Comparison of ENCODE assay signal across 4 cellular contexts in the genomic region with DNA sequence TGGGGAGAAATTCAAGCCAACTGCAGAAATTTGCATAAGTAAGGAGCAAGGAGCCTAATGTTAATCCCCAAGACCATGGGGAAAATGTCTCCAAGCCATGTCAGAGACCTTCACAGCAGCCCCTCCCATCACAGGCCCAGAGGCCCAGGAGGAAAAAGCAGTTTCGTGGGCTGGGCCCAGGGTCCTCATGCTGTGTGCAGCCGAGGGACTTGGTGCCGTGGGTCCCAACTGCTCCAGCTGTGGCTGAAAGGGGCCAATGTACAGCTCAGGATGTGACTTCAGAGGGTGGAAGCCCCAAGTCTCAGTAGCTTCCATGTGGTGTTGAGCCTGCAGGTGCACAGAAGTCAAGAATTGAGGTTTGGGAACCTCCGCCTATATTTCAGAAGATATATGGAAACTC. TPM values are rescaled to one million over a fixed set of nuclear protein-coding genes. Genes with fewer than 3 reads are reported as not detected.
"Had no signal": no experiment of that assay in that cellular context is flagged by ENCODE, and none has a peak within 500 bp of the region (broad histone marks: within the 10 kb centered on the region; RNA-seq: fewer than 3 reads in every experiment).

No MANE protein-coding gene starts in this region.

RNA-seq across cellular contexts. Expression of a gene that starts 23.8 kb away (rescaled TPM):
- total RNA-seq: HepG2, HT-29, IMR-90 had no signal
- polyA plus RNA-seq: HepG2, IgD-negative memory B cell, IMR-90 had no signal
